Comparison of ENCODE assay signal across 20 cellular contexts in the genomic region with DNA sequence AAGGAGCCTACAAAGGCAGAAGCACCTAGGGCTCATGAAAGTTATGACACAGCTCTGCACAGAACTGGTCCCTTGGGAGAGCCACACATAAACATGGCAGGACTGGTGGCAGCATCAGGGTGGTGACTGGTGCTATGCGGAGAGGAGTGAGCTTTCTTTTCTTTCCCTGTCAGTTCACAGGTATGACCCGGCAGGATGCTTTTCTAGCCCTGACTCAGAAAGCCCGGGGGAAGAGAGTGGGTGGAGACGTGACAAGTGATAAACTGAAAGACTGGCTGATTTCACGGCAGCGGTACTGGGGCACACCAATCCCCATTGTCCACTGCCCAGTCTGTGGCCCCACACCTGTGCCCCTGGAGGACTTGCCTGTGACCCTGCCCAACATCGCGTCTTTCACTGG.
DNase-seq lines count a peak whose midpoint lies in the region; ATAC-seq and TF ChIP-seq lines count a peak whose summit lies in the region.
"Had no signal": no experiment of that assay in that cellular context is flagged by ENCODE, and none has a peak within 500 bp of the region (broad histone marks: within the 10 kb centered on the region; RNA-seq: fewer than 3 reads in every experiment).

No MANE protein-coding gene starts in this region.

- TF ChIP-seq CTCF in GM10266 (IDR thresholded peaks at IDR 0.05; ENCODE audit: control insufficient read depth, insufficient read depth, low read depth, missing control alignments) = peak; percentile 8

- no peak for ATAC-seq in left colon
- ATAC-seq: A549; activated CD8-positive, alpha-beta memory T cell treated with anti-CD3 and anti-CD28 coated beads, Interleukin-2, amount 10 ng/mL, durations not matched to agents 7 days and 5 days; upper lobe of right lung had no signal

- DNase-seq in activated CD4-positive, alpha-beta T cell treated with anti-CD3 and anti-CD28 coated beads for 4 hours = peak; percentile 10 to 15
- DNase-seq in activated CD4-positive, alpha-beta T cell treated with anti-CD3 and anti-CD28 coated beads for 1 hour = no peak
- DNase-seq in GM10266 (ENCODE audit: extremely low spot score) = no peak
- peak; percentile 64 to 66 for DNase-seq in activated T-cell treated with anti-CD3 and anti-CD28 coated beads, Interleukin-2, amount 50 U/mL, for 48 hours
- peak; percentile 33 to 38 for DNase-seq in stimulated activated CD4-positive, alpha-beta T cell treated with anti-CD3 and anti-CD28 coated beads, Interleukin-15, amount 100 ng/mL, for 48 hours (ENCODE audit: low read depth in 2 of 2)
- DNase-seq in NCI-H2029 treated with DMSO at 0.1 percent for 48 hours (lab: John Stamatoyannopoulos, UW) = no peak
- DNase-seq in left colon = no peak
- DNase-seq in glomerular visceral epithelial cell (ENCODE audit: extremely low spot score) = no peak
- DNase-seq: activated CD8-positive, alpha-beta memory T cell treated with anti-CD3 and anti-CD28 coated beads, Interleukin-2, amount 10 ng/mL, durations not matched to agents 7 days and 5 days; activated naive CD8-positive, alpha-beta T cell treated with anti-CD3 and anti-CD28 coated beads, Interleukin-2, amount 10 ng/mL, durations not matched to agents 7 days and 5 days; BE2C; COR-L47; glutamatergic neuron; KBM-7; NCI-H1694 treated with DMSO at 0.1 percent for 48 hours; NCI-H226; ovary; T-helper 1 cell; upper lobe of right lung had no signal

- intact Hi-C loops in left colon (cut with DNase I, micrococcal nuclease) = loop anchor here in 1 of 2 donors (10.0 kb wide), 1 partner anchor 257 kb away; no protein-coding TSS in a partner anchor

Comparison
In these comparisons a context has a peak if more than half of its experiments do, and no peak if none do; other contexts are left out.
1. DNase-seq: peak in activated CD4-positive, alpha-beta T cell treated with anti-CD3 and anti-CD28 coated beads for 4 hours (2 of 2), activated T-cell treated with anti-CD3 and anti-CD28 coated beads, Interleukin-2, amount 50 U/mL, for 48 hours (2 of 2) and stimulated activated CD4-positive, alpha-beta T cell treated with anti-CD3 and anti-CD28 coated beads, Interleukin-15, amount 100 ng/mL, for 48 hours (2 of 2); none in activated CD4-positive, alpha-beta T cell treated with anti-CD3 and anti-CD28 coated beads for 1 hour (single experiment), GM10266 (single experiment), NCI-H2029 treated with DMSO at 0.1 percent for 48 hours (single experiment), left colon (0 of 2) and glomerular visceral epithelial cell (single experiment).